In genomic region chr1:234499119-234500039, GRCh38 we compare ENCODE assay signal across 8 cellular contexts. TPM values are rescaled to one million over a fixed set of nuclear protein-coding genes. Genes with fewer than 3 reads are reported as not detected.
A peak's percentile ranks its signal among the peaks of the same experiment; 100 is the strongest.
DNase-seq lines count a peak whose midpoint lies in the region; ATAC-seq lines count a peak whose summit lies in the region.

No MANE protein-coding gene starts in this region.

- peaks cover 2% of the 10 kb centered on the region for H3K36me3 Mint-ChIP-seq in activated CD8-positive, alpha-beta T cell treated with anti-CD3 and anti-CD28 coated beads, Interleukin-2, amount 10 ng/mL, durations not matched to agents 7 days and 5 days (ENCODE audit: low read depth)

- CTCF ChIA-PET in activated CD8-positive, alpha-beta T cell treated with anti-CD3 and anti-CD28 coated beads, Interleukin-2, amount 10 ng/mL, durations not matched to agents 7 days and 5 days (lab: Charles Lee) = interaction anchor here (0.7 to 3.8 kb wide), 47 partner anchors 8 to 924 kb away, joined by 3 to 44 read pairs (median 5); partner anchors contain the start of genes IRF2BP2 and TARBP1

- no peak overlapping the region for H3K23ac ChIP-seq in mesenchymal stem cell (ENCODE audit: low read length in 2 of 2)

- peak overlapping the region; percentile 77 for H3K27ac Mint-ChIP-seq in activated CD8-positive, alpha-beta T cell treated with anti-CD3 and anti-CD28 coated beads, Interleukin-2, amount 10 ng/mL, durations not matched to agents 7 days and 5 days

- H3K9me3 ChIP-seq in mesenchymal stem cell (ENCODE audit: control insufficient read depth, low read length) = no peaks in the 10 kb centered on the region

- H2BK12ac ChIP-seq in mesenchymal stem cell (ENCODE audit: low read length in 2 of 2) = peak overlapping the region; percentile 97 to 98

- no peak overlapping the region for H3K4me3 Mint-ChIP-seq in activated CD8-positive, alpha-beta T cell treated with anti-CD3 and anti-CD28 coated beads, Interleukin-2, amount 10 ng/mL, durations not matched to agents 7 days and 5 days

- peak overlapping the region; percentile 92 to 94 for H3K4ac ChIP-seq in mesenchymal stem cell (ENCODE audit: low read depth in 1 of 2, low read length in 2 of 2)

- H4K8ac ChIP-seq in mesenchymal stem cell (ENCODE audit: low read length) = peak overlapping the region; percentile 76

- H2AFZ ChIP-seq in mesenchymal stem cell (ENCODE audit: low read depth, low read length) = peak overlapping the region; percentile 46

- peak; percentile 56 for DNase-seq in NK-92 treated with Interleukin-12 subunit alpha and Interleukin-12 subunit beta, amount 100 ng/mL, for 24 hours (lab: John Stamatoyannopoulos, UW)
- DNase-seq in NK-92 (lab: John Stamatoyannopoulos, UW; ENCODE audit: unreplicated experiment) = no peak
- DNase-seq in NCI-H82 treated with DMSO at 0.1 percent for 48 hours (lab: John Stamatoyannopoulos, UW; ENCODE audit: unreplicated experiment) = peak; percentile 41
- peak; percentile 88 for DNase-seq in activated CD8-positive, alpha-beta T cell treated with anti-CD3 and anti-CD28 coated beads, Interleukin-2, amount 10 ng/mL, durations not matched to agents 7 days and 5 days
- peak; percentile 92 for DNase-seq in ecto neural progenitor cell (ENCODE audit: low spot score)
- peak; percentile 85 for DNase-seq in mesenchymal stem cell
- DNase-seq in stimulated activated CD4-positive, alpha-beta T cell treated with anti-CD3 and anti-CD28 coated beads, TNF-alpha, amount 100 ng/mL, for 48 hours (ENCODE audit: low read depth in 3 of 3) = peak; percentile 70 to 78 (median 76)

- H3K14ac ChIP-seq in mesenchymal stem cell (ENCODE audit: low read length in 2 of 2) = no peak overlapping the region

- H2BK5ac ChIP-seq in mesenchymal stem cell (ENCODE audit: low read depth, low read length, poor library complexity, severe bottlenecking) = no peak overlapping the region

- peak overlapping the region; percentile 34 to 69 for H3K18ac ChIP-seq in mesenchymal stem cell (ENCODE audit: low read depth in 1 of 2, low read length in 2 of 2)

- H3K4me2 ChIP-seq in mesenchymal stem cell (ENCODE audit: low read length, poor library complexity, severe bottlenecking) = no peak overlapping the region

- peak; percentile 58 for ATAC-seq in HG03460 (IDR thresholded peaks at IDR 0.05; ENCODE audit: unreplicated experiment)
- peak; percentile 98 for ATAC-seq in activated CD8-positive, alpha-beta T cell treated with anti-CD3 and anti-CD28 coated beads, Interleukin-2, amount 10 ng/mL, durations not matched to agents 7 days and 5 days

- peaks cover 41% of the 10 kb centered on the region for H3K4me1 Mint-ChIP-seq in activated CD8-positive, alpha-beta T cell treated with anti-CD3 and anti-CD28 coated beads, Interleukin-2, amount 10 ng/mL, durations not matched to agents 7 days and 5 days (ENCODE audit: low read depth)

- POLR2A ChIA-PET in activated CD8-positive, alpha-beta T cell treated with anti-CD3 and anti-CD28 coated beads, Interleukin-2, amount 10 ng/mL, durations not matched to agents 7 days and 5 days (lab: Charles Lee) = interaction anchor here (0.6 to 1.7 kb wide), 2 partner anchors 10 to 102 kb away, joined by 3 to 9 read pairs; no protein-coding TSS in a partner anchor

- H3K9me3 Mint-ChIP-seq in activated CD8-positive, alpha-beta T cell treated with anti-CD3 and anti-CD28 coated beads, Interleukin-2, amount 10 ng/mL, durations not matched to agents 7 days and 5 days (ENCODE audit: insufficient read depth) = no peaks in the 10 kb centered on the region

- H3K36me3 ChIP-seq in mesenchymal stem cell (ENCODE audit: control insufficient read depth in 1 of 2, insufficient read depth in 2 of 2, low read depth in 1 of 2, low read length in 2 of 2) = no peaks in the 10 kb centered on the region

- peak overlapping the region; percentile 94 for H4K91ac ChIP-seq in mesenchymal stem cell (ENCODE audit: low read length)

- H2BK15ac ChIP-seq in mesenchymal stem cell (ENCODE audit: low read depth, poor library complexity, severe bottlenecking) = peak overlapping the region; percentile 40

- WGBS in mesenchymal stem cell = 43% methylated on average over 29 of the region's 29 CpGs

- peak overlapping the region; percentile 77 for H2AK5ac ChIP-seq in mesenchymal stem cell (ENCODE audit: low read length, severe bottlenecking)

- H3K4me3 ChIP-seq in mesenchymal stem cell (ENCODE audit: insufficient read depth in 1 of 2, low read depth in 1 of 2, low read length in 2 of 2) = peak overlapping the region in 1 of 2 experiments; percentile 63

- peaks cover 11% of the 10 kb centered on the region for H3K4me1 ChIP-seq in mesenchymal stem cell (ENCODE audit: control insufficient read depth, insufficient read depth, low read depth, low read length)

- H3K9ac ChIP-seq in mesenchymal stem cell (ENCODE audit: low read length) = peak overlapping the region; percentile 93

- peak overlapping the region; percentile 81 for H2BK120ac ChIP-seq in mesenchymal stem cell (ENCODE audit: low read depth, low read length)

- no peaks in the 10 kb centered on the region for H3K79me1 ChIP-seq in mesenchymal stem cell (replicated peaks; ENCODE audit: low read length, poor library complexity, severe bottlenecking)

- peaks cover 2% of the 10 kb centered on the region for H3K27me3 Mint-ChIP-seq in activated CD8-positive, alpha-beta T cell treated with anti-CD3 and anti-CD28 coated beads, Interleukin-2, amount 10 ng/mL, durations not matched to agents 7 days and 5 days (ENCODE audit: low read depth)

- no peaks in the 10 kb centered on the region for H3K27me3 ChIP-seq in mesenchymal stem cell (ENCODE audit: control insufficient read depth in 1 of 2, insufficient read depth in 1 of 2, low read length in 2 of 2)

- peak overlapping the region; percentile 52 for H3K27ac ChIP-seq in mesenchymal stem cell (ENCODE audit: low read length, poor library complexity, severe bottlenecking)

RNA-seq across cellular contexts. Expression of gene TARBP1, which starts 20.4 kb away (rescaled TPM):
- 10 to 100 TPM; 35.7 TPM for total RNA-seq in activated CD8-positive, alpha-beta T cell treated with anti-CD3 and anti-CD28 coated beads, Interleukin-2, amount 10 ng/mL, durations not matched to agents 7 days and 5 days
- 8.1 TPM for polyA plus RNA-seq in mesenchymal stem cell (2013, experiment 1 of 2)
- 6.9 TPM for polyA plus RNA-seq in mesenchymal stem cell (2013, experiment 2 of 2)
